ENCODE assay signal across 10 cellular contexts in genomic region chr3:191499307-191500125, GRCh38. TPM values are rescaled to one million over a fixed set of nuclear protein-coding genes. Genes with fewer than 3 reads are reported as not detected.
A peak's percentile ranks its signal among the peaks of the same experiment; 100 is the strongest.
DNase-seq lines count a peak whose midpoint lies in the region; ATAC-seq, FAIRE-seq and TF ChIP-seq lines count a peak whose summit lies in the region.
"Had no signal": no experiment of that assay in that cellular context is flagged by ENCODE, and none has a peak within 500 bp of the region (broad histone marks: within the 10 kb centered on the region; RNA-seq: fewer than 3 reads in every experiment).

No MANE protein-coding gene starts in this region.

- H3K36me3 ChIP-seq in kidney (ENCODE audit: control insufficient read depth in 1 of 2, insufficient read depth in 2 of 2, low read length in 2 of 2) = no peaks in the 10 kb centered on the region
- no peaks in the 10 kb centered on the region for H3K36me3 ChIP-seq in CD8-positive, alpha-beta T cell (ENCODE audit: insufficient read depth, low read length)

- no peak for TF ChIP-seq CTCF in kidney (IDR thresholded peaks at IDR 0.05; ENCODE audit: borderline replicate concordance, extremely low read depth, insufficient read depth)
- no peak for TF ChIP-seq CTCF in CD8-positive, alpha-beta T cell (IDR thresholded peaks at IDR 0.05)

- no peaks in the 10 kb centered on the region for H3K4me1 Mint-ChIP-seq in effector memory CD8-positive, alpha-beta T cell (ENCODE audit: low read depth in 2 of 2)
- no peaks in the 10 kb centered on the region for H3K4me1 Mint-ChIP-seq in CD8-positive, alpha-beta T cell (ENCODE audit: low read depth)

- no peak overlapping the region for H3K27ac ChIP-seq in kidney (ENCODE audit: low read depth in 2 of 2, low read length in 2 of 2)
- no peak overlapping the region for H3K27ac ChIP-seq in CD8-positive, alpha-beta T cell (ENCODE audit: low read depth, low read length)

- H3K9me3 Mint-ChIP-seq in effector memory CD8-positive, alpha-beta T cell = peaks cover 0 to 8% of the 10 kb centered on the region in 2 donors
- peaks cover 5% of the 10 kb centered on the region for H3K9me3 Mint-ChIP-seq in CD8-positive, alpha-beta T cell

- DNase-seq in Right ventricle myocardium inferior (ENCODE audit: missing footprints) (peak; percentile 68), cardiac septum (ENCODE audit: low spot score) (no peak), astrocyte of the hippocampus (ENCODE audit: low read depth, low spot score) (peak; percentile 67), kidney (peak; percentile 73)
- no peak for DNase-seq in effector memory CD8-positive, alpha-beta T cell
- DNase-seq in CD8-positive, alpha-beta T cell = no peak
- DNase-seq: activated effector memory CD4-positive, alpha-beta T cell treated with anti-CD3 and anti-CD28 coated beads, Interleukin-2, amount 50 U/mL, for 16 hours had no signal

- no peak for FAIRE-seq in kidney (lab: Jason Lieb, UNC)

- H3K4me3 Mint-ChIP-seq in effector memory CD8-positive, alpha-beta T cell = no peak overlapping the region
- H3K4me3 Mint-ChIP-seq in CD8-positive, alpha-beta T cell = no peak overlapping the region

- H3K27ac Mint-ChIP-seq in effector memory CD8-positive, alpha-beta T cell = no peak overlapping the region
- no peak overlapping the region for H3K27ac Mint-ChIP-seq in CD8-positive, alpha-beta T cell

- no peaks in the 10 kb centered on the region for H3K36me3 Mint-ChIP-seq in effector memory CD8-positive, alpha-beta T cell (ENCODE audit: insufficient read depth)
- no peaks in the 10 kb centered on the region for H3K36me3 Mint-ChIP-seq in CD8-positive, alpha-beta T cell

- H3K9ac ChIP-seq in kidney (ENCODE audit: low read length in 2 of 2) = no peak overlapping the region

- no peaks in the 10 kb centered on the region for H3K9me3 ChIP-seq in kidney (ENCODE audit: control insufficient read depth in 1 of 2, low read length in 2 of 2)
- H3K9me3 ChIP-seq in CD8-positive, alpha-beta T cell (ENCODE audit: low read length) = no peaks in the 10 kb centered on the region

- peaks cover 0 to 4% of the 10 kb centered on the region in 2 donors for H3K4me1 ChIP-seq in kidney (ENCODE audit: control insufficient read depth in 1 of 2, insufficient read depth in 1 of 2, low read depth in 1 of 2, low read length in 2 of 2)
- no peaks in the 10 kb centered on the region for H3K4me1 ChIP-seq in CD8-positive, alpha-beta T cell (ENCODE audit: insufficient read depth, low read length)

- H3K27me3 Mint-ChIP-seq in effector memory CD8-positive, alpha-beta T cell = no peaks in the 10 kb centered on the region
- H3K27me3 Mint-ChIP-seq in CD8-positive, alpha-beta T cell (ENCODE audit: low read depth) = no peaks in the 10 kb centered on the region

- ATAC-seq in Right ventricle myocardium inferior (no peak), HG03354 (IDR thresholded peaks at IDR 0.05; ENCODE audit: poor library complexity, severe bottlenecking, unreplicated experiment) (no peak), HG02571 (IDR thresholded peaks at IDR 0.05; ENCODE audit: unreplicated experiment) (no peak)
- no peak for ATAC-seq in effector memory CD8-positive, alpha-beta T cell (replicated peaks)
- ATAC-seq in CD8-positive, alpha-beta T cell = no peak

- POLR2A ChIA-PET in CD8-positive, alpha-beta T cell (lab: Charles Lee) = interaction anchor here (1.0 kb wide), 1 partner anchor 208 kb away, joined by 3 read pairs; no protein-coding TSS in a partner anchor

- intact Hi-C loops in Right ventricle myocardium inferior (cut with DNase I) (no loop called here), cardiac septum (cut with DNase I) (no loop called here), kidney (cut with DNase I) (no loop called here)
- intact Hi-C loops in CD8-positive, alpha-beta T cell (cut with DNase I, micrococcal nuclease) = no loop called here

- CTCF ChIA-PET in CD8-positive, alpha-beta T cell (lab: Charles Lee) = no interaction called here

- H3K4me3 ChIP-seq in kidney (ENCODE audit: low read length in 2 of 2) = no peak overlapping the region
- H3K4me3 ChIP-seq in CD8-positive, alpha-beta T cell (ENCODE audit: low read depth, low read length) = no peak overlapping the region

- no peaks in the 10 kb centered on the region for H3K27me3 ChIP-seq in CD8-positive, alpha-beta T cell (ENCODE audit: insufficient read depth, low read length)

RNA-seq across cellular contexts. Expression of gene PYDC2, which starts 38.6 kb away (rescaled TPM):
- total RNA-seq in Right ventricle myocardium inferior (not detected), cardiac septum (not detected), kidney (not detected)
- polyA plus RNA-seq in kidney (ENCODE audit: insufficient read depth, low read depth, low replicate concordance) = not detected
- not detected for total RNA-seq in CD8-positive, alpha-beta T cell
- total RNA-seq: pulmonary artery endothelial cell had no signal

Comparison
In these comparisons a context has a peak if more than half of its experiments do, and no peak if none do; other contexts are left out.
1. DNase-seq: peak in Right ventricle myocardium inferior (single experiment), astrocyte of the hippocampus (single experiment) and kidney (single experiment); none in cardiac septum (single experiment), effector memory CD8-positive, alpha-beta T cell (0 of 3) and CD8-positive, alpha-beta T cell (0 of 7).